In the genomic region with DNA sequence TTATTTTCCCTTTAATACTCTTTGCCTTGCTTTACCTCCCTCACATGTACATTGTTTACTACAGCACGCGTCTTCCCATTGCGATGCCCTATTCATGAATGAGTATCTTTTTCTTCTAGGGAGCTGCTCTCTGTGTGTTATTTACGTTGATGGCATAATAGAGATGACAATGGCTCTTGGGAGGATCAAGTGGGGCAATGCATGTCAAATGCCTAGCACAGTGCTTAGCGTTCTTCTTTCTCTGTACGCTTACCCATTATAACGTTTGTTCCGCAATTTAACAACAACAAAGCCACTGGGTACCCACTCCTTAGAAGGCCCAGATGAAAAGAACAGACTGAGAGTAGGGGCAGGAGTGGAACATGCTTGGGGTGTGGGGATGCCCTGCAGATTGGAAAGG, we compare ENCODE assay signal across 15 cellular contexts.
"Had no signal": no experiment of that assay in that cellular context is flagged by ENCODE, and none has a peak within 500 bp of the region (broad histone marks: within the 10 kb centered on the region; RNA-seq: fewer than 3 reads in every experiment).

No MANE protein-coding gene starts in this region.

- DNase-seq: activated CD4-positive, alpha-beta T cell treated with anti-CD3 and anti-CD28 coated beads for 4 hours; activated CD8-positive, alpha-beta memory T cell treated with anti-CD3 and anti-CD28 coated beads, Interleukin-2, amount 50 U/mL, for 48 hours; activated CD8-positive, alpha-beta T cell treated with anti-CD3 and anti-CD28 coated beads for 36 hours; activated naive CD4-positive, alpha-beta T cell treated with Interleukin-2 at 50 U/mL for 16 hours; activated T-cell treated with anti-CD3 and anti-CD28 coated beads, Interleukin-2, amount 50 U/mL, for 1 hour; amygdala; IMR-90; Kasumi-1; KBM-7; NCI-H1105 treated with DMSO at 0.1 percent for 48 hours; NCI-H2029; NCI-H446; NCI-H526; PC-3; SHP77 treated with DMSO at 0.1 percent for 48 hours had no signal
